Comparison of ENCODE assay signal across 1 cellular context in genomic region chr18:48446582-48447225, GRCh38.
TF ChIP-seq lines count a peak whose summit lies in the region.

No MANE protein-coding gene starts in this region.

TF ChIP-seq in K562, 482 proteins besides CTCF, POLR2A, EP300 and RAD21 (continued from another document):
- no peak for TF ChIP-seq ELF1 (tag; IDR thresholded peaks at IDR 0.05)
- TF ChIP-seq CSDE1 (IDR thresholded peaks at IDR 0.05): no peak
- TF ChIP-seq PYGO2 (tag; IDR thresholded peaks at IDR 0.05): no peak
- no peak for TF ChIP-seq KDM4B (IDR thresholded peaks at IDR 0.05; ENCODE audit: borderline replicate concordance in 2 of 2, low read depth in 1 of 2)
- no peak for TF ChIP-seq REST (CRISPR knock-in tag; IDR thresholded peaks at IDR 0.05; ENCODE audit: low read depth)
- TF ChIP-seq KLF1 (tag; IDR thresholded peaks at IDR 0.05): no peak
- TF ChIP-seq NRF1 (conservative IDR thresholded peaks at IDR 0.05 in 1 of 2, IDR thresholded peaks at IDR 0.05 in 1 of 2): no peak
- TF ChIP-seq TAF15 (IDR thresholded peaks at IDR 0.05; ENCODE audit: low read depth, low read length): no peak
- TF ChIP-seq KAT8 (IDR thresholded peaks at IDR 0.05; ENCODE audit: low read depth): no peak
- TF ChIP-seq DEAF1 (CRISPR knock-in tag; IDR thresholded peaks at IDR 0.05): peak; percentile 62; the same call in 1 of the 2 replicates
- TF ChIP-seq ATF1 (CRISPR knock-in tag; IDR thresholded peaks at IDR 0.05): no peak
- TF ChIP-seq ATF1 (tag; IDR thresholded peaks at IDR 0.05): no peak
- no peak for TF ChIP-seq RERE (CRISPR knock-in tag; IDR thresholded peaks at IDR 0.05; ENCODE audit: borderline replicate concordance)
- TF ChIP-seq TFAP4 (CRISPR knock-in tag; IDR thresholded peaks at IDR 0.05; ENCODE audit: borderline replicate concordance): 0 out of 2 replicates have a peak, but pooled peaks have one; percentile 14
- no peak for TF ChIP-seq CLOCK (CRISPR knock-in tag; IDR thresholded peaks at IDR 0.05; ENCODE audit: borderline replicate concordance)
- TF ChIP-seq SRSF3 (IDR thresholded peaks at IDR 0.05; ENCODE audit: insufficient read depth, low read length): no peak
- TF ChIP-seq IRF1 (CRISPR knock-in tag; IDR thresholded peaks at IDR 0.05; ENCODE audit: borderline replicate concordance): no peak
- no peak for TF ChIP-seq EZH2 (IDR thresholded peaks at IDR 0.05; ENCODE audit: borderline replicate concordance, low read depth, low read length)
- 0 out of 2 replicates have a peak, but pooled peaks have one; percentile 19 for TF ChIP-seq XRCC5 (IDR thresholded peaks at IDR 0.05; ENCODE audit: low read depth, low read length)
- no peak for TF ChIP-seq ZNF780A (CRISPR knock-in tag; IDR thresholded peaks at IDR 0.05)
